Comparison of ENCODE assay signal across 20 cellular contexts in genomic region chr15:42750306-42750705, GRCh38. TPM values are rescaled to one million over a fixed set of nuclear protein-coding genes. Genes with fewer than 3 reads are reported as not detected.
DNase-seq lines count a peak whose midpoint lies in the region; ATAC-seq and TF ChIP-seq lines count a peak whose summit lies in the region.
"Had no signal": no experiment of that assay in that cellular context is flagged by ENCODE, and none has a peak within 500 bp of the region (broad histone marks: within the 10 kb centered on the region; RNA-seq: fewer than 3 reads in every experiment).

No MANE protein-coding gene starts in this region.

- H3K9me3 Mint-ChIP-seq in neural crest cell, result no peaks in the 10 kb centered on the region

- H4K20me1 ChIP-seq in SK-N-SH (ENCODE audit: insufficient read depth) (no peaks in the 10 kb centered on the region), Karpas-422 (ENCODE audit: insufficient read depth, low read depth, low read length) (no peaks in the 10 kb centered on the region)
- H4K20me1 ChIP-seq: BLaER1 treated with 17β-estradiol and CSF1 and Interleukin-3, amounts not matched to agents 10 nM and 100 nM had no signal

- no peak overlapping the region for H3K4me3 Mint-ChIP-seq in neural crest cell
- H3K4me3 Mint-ChIP-seq: B cell; CD4-positive, alpha-beta T cell; CD8-positive, alpha-beta T cell had no signal

- no peak for TF ChIP-seq CTCF in SK-N-SH (IDR thresholded peaks at IDR 0.05)
- no peak for TF ChIP-seq CTCF in neural crest cell (conservative IDR thresholded peaks at IDR 0.05)

- intact Hi-C loops in left colon (cut with DNase I, micrococcal nuclease), result no loop called here

- H3K9me3 ChIP-seq in SK-N-SH (0 out of 2 replicates have a peak, but pooled peaks cover 2% of the 10 kb centered on the region), Karpas-422 (ENCODE audit: low read length) (peaks cover 8% of the 10 kb centered on the region; the same call in 1 of the 2 replicates)
- H3K9me3 ChIP-seq: A549, Caco-2 had no signal

- H3K4me2 ChIP-seq in SK-N-SH (no peak overlapping the region), Karpas-422 (ENCODE audit: low read depth, low read length, poor library complexity, severe bottlenecking) (no peak overlapping the region)
- H3K4me2 ChIP-seq: A549; BLaER1 treated with 17β-estradiol and CSF1 and Interleukin-3, amounts not matched to agents 10 nM and 100 nM had no signal

- H3K27ac Mint-ChIP-seq in neural crest cell (ENCODE audit: unreplicated experiment), result peak overlapping the region; percentile 37
- H3K27ac Mint-ChIP-seq: B cell; CD4-positive, alpha-beta T cell; CD8-positive, alpha-beta T cell had no signal

- H2AFZ ChIP-seq in SK-N-SH (ENCODE audit: low read depth), result no peak overlapping the region
- no peak overlapping the region for H2AFZ ChIP-seq in Karpas-422 (ENCODE audit: low read length)

- H3K79me2 ChIP-seq in SK-N-SH (ENCODE audit: insufficient read depth), result no peaks in the 10 kb centered on the region
- peaks cover 6% of the 10 kb centered on the region for H3K79me2 ChIP-seq in Karpas-422 (ENCODE audit: low read length)

- peaks cover 16 to 24% of the 10 kb centered on the region in 2 experiments for H3K36me3 ChIP-seq in SK-N-SH (replicated peaks in 1 of 2; ENCODE audit: control insufficient read depth in 1 of 2, insufficient read depth in 2 of 2, low read length in 1 of 2)
- H3K36me3 ChIP-seq in Karpas-422 (ENCODE audit: insufficient read depth, low read length), result peaks cover 25% of the 10 kb centered on the region

- H3K4me3 ChIP-seq in SK-N-SH (ENCODE audit: low read depth in 2 of 2, low read length in 1 of 2), result no peak overlapping the region
- H3K4me3 ChIP-seq in Karpas-422 (ENCODE audit: low read length), result no peak overlapping the region
- H3K4me3 ChIP-seq: A549; BLaER1 treated with 17β-estradiol and CSF1 and Interleukin-3, amounts not matched to agents 10 nM and 100 nM; GM12878 had no signal

- peaks cover 29% of the 10 kb centered on the region for H3K36me3 Mint-ChIP-seq in neural crest cell (ENCODE audit: low read depth)

- 93% methylated on average over 2 of the region's 2 CpGs for WGBS in SK-N-SH (ENCODE audit: low lambda C conversion rate)

- H3K9ac ChIP-seq in SK-N-SH (no peak overlapping the region), Karpas-422 (ENCODE audit: low read length) (no peak overlapping the region)
- H3K9ac ChIP-seq: BLaER1 treated with 17β-estradiol and CSF1 and Interleukin-3, amounts not matched to agents 10 nM and 100 nM had no signal

- CTCF ChIA-PET in SK-N-SH (lab: Yijun Ruan, JAX), result interaction anchor here (1.1 kb wide), 1 partner anchor 8 kb away, joined by 3 read pairs; no protein-coding TSS in a partner anchor

- no peak for TF ChIP-seq EP300 in SK-N-SH (IDR thresholded peaks at IDR 0.05; ENCODE audit: borderline replicate concordance in 1 of 2, low read depth in 1 of 2, low read length in 1 of 2)

- no peaks in the 10 kb centered on the region for H3K9me2 ChIP-seq in SK-N-SH
- no peaks in the 10 kb centered on the region for H3K9me2 ChIP-seq in Karpas-422 (replicated peaks; ENCODE audit: insufficient read depth, low read length)

- H3K4me1 ChIP-seq in SK-N-SH (ENCODE audit: control insufficient read depth in 1 of 2, insufficient read depth in 2 of 2, low read depth in 1 of 2, low read length in 1 of 2) (peaks cover 0 to 5% of the 10 kb centered on the region in 2 experiments; a peak in 2 of 4 replicates), Karpas-422 (ENCODE audit: low read length) (peaks cover 6% of the 10 kb centered on the region)
- H3K4me1 ChIP-seq: A549; BLaER1 treated with 17β-estradiol and CSF1 and Interleukin-3, amounts not matched to agents 10 nM and 100 nM; Caco-2 had no signal

- H3K27me3 Mint-ChIP-seq in neural crest cell (ENCODE audit: low read depth), result no peaks in the 10 kb centered on the region
- H3K27me3 Mint-ChIP-seq: B cell; CD4-positive, alpha-beta T cell had no signal

- POLR2A ChIA-PET in SK-N-SH (lab: Yijun Ruan, JAX), result no interaction called here

- peaks cover 4% of the 10 kb centered on the region for H3F3A ChIP-seq in SK-N-SH (replicated peaks; ENCODE audit: insufficient read depth)

- H3K27me3 ChIP-seq in SK-N-SH (ENCODE audit: insufficient read depth) (no peaks in the 10 kb centered on the region), Karpas-422 (ENCODE audit: low read length) (no peaks in the 10 kb centered on the region)
- H3K27me3 ChIP-seq: BLaER1 treated with 17β-estradiol and CSF1 and Interleukin-3, amounts not matched to agents 10 nM and 100 nM had no signal

- no peak for TF ChIP-seq RAD21 in SK-N-SH (IDR thresholded peaks at IDR 0.05; ENCODE audit: low read length)

- ATAC-seq in SK-N-SH treated with all-trans-retinoic acid at 6 μM for 48 hours, result no peak
- peak; percentile 31 for ATAC-seq in left colon
- no peak for ATAC-seq in HG03378 (IDR thresholded peaks at IDR 0.05; ENCODE audit: unreplicated experiment)
- ATAC-seq: A549; CD8-positive, alpha-beta T cell; GM12878 had no signal

- H3K27ac ChIP-seq in SK-N-SH (ENCODE audit: low read depth in 2 of 2, low read length in 1 of 2) (no peak overlapping the region), Karpas-422 (ENCODE audit: low read length) (no peak overlapping the region)
- H3K27ac ChIP-seq: 22Rv1; A549; BLaER1 treated with 17β-estradiol and CSF1 and Interleukin-3, amounts not matched to agents 10 nM and 100 nM; C4-2B had no signal

- peaks cover 8% of the 10 kb centered on the region for H3K4me1 Mint-ChIP-seq in neural crest cell
- H3K4me1 Mint-ChIP-seq: B cell had no signal

- DNase-seq in SK-N-SH (no peak), Karpas-422 (peak; percentile 52), left colon (no peak), neural crest cell (ENCODE audit: low read depth, low spot score) (no peak), kidney glomerular epithelial cell (lab: John Stamatoyannopoulos, UW) (no peak), GDM1 (lab: John Stamatoyannopoulos, UW) (no peak)
- DNase-seq: AML-193; Caco-2; Calu3; CD4-positive, alpha-beta T cell; CD8-positive, alpha-beta T cell; DMS79 treated with DMSO at 0.1 percent for 48 hours had no signal

TF ChIP-seq in SK-N-SH treated with all-trans-retinoic acid at 6 μM for 48 hours, 23 proteins besides CTCF, POLR2A, EP300 and RAD21:
- TF ChIP-seq ZFP30 (CRISPR knock-in tag; IDR thresholded peaks at IDR 0.05), result peak; percentile 89
- TF ChIP-seq GLIS3 (CRISPR knock-in tag; IDR thresholded peaks at IDR 0.05), result no peak

TF ChIP-seq in SK-N-SH, 30 proteins besides CTCF, POLR2A, EP300 and RAD21:
- TF ChIP-seq GATA2 (CRISPR knock-in tag; IDR thresholded peaks at IDR 0.05) (no peak), NRF1 (IDR thresholded peaks at IDR 0.05; ENCODE audit: low read depth, low read length) (no peak), ZBTB33 (IDR thresholded peaks at IDR 0.05; ENCODE audit: borderline replicate concordance, low read depth) (no peak), MEF2A (IDR thresholded peaks at IDR 0.05; ENCODE audit: borderline replicate concordance, low read depth) (no peak), JUND (IDR thresholded peaks at IDR 0.05) (no peak), MXI1 (IDR thresholded peaks at IDR 0.05; ENCODE audit: low read depth, low read length) (no peak), YY1 (IDR thresholded peaks at IDR 0.05; ENCODE audit: low read depth) (no peak), EZH2phosphoT487 (IDR thresholded peaks at IDR 0.05; ENCODE audit: borderline replicate concordance, low read depth) (no peak), FOXJ3 (CRISPR knock-in tag; IDR thresholded peaks at IDR 0.05) (no peak), USF1 (IDR thresholded peaks at IDR 0.05; ENCODE audit: borderline replicate concordance, low read depth) (no peak), USF2 (IDR thresholded peaks at IDR 0.05; ENCODE audit: borderline replicate concordance, low read depth, low read length) (no peak), TCF12 (IDR thresholded peaks at IDR 0.05) (no peak)

RNA-seq across cellular contexts. Expression of gene CDAN1, which starts 13.4 kb away (rescaled TPM):
- 6.2 and 9.7 TPM in 2 replicates for polyA plus RNA-seq in SK-N-SH (2012; rRNA removed)
- polyA plus RNA-seq in SK-N-SH (2012; cell fraction: cytosol; rRNA removed), result 2.9 and 4.2 TPM in 2 replicates
- 16.4 and 18.2 TPM in 2 replicates for polyA plus RNA-seq in SK-N-SH (2012; cell fraction: nucleus; rRNA removed)
- total RNA-seq in Karpas-422 (2014; rRNA removed; shearing (Covaris generic); ENCODE audit: low replicate concordance), result 23.8 and 35.9 TPM in 2 replicates
- 10 to 100 TPM; 13.8 TPM for total RNA-seq in left colon
- total RNA-seq in neural crest cell, result 32.7 and 41.0 TPM in 2 replicates
